Comparison of ENCODE assay signal across 21 cellular contexts in the genomic region with DNA sequence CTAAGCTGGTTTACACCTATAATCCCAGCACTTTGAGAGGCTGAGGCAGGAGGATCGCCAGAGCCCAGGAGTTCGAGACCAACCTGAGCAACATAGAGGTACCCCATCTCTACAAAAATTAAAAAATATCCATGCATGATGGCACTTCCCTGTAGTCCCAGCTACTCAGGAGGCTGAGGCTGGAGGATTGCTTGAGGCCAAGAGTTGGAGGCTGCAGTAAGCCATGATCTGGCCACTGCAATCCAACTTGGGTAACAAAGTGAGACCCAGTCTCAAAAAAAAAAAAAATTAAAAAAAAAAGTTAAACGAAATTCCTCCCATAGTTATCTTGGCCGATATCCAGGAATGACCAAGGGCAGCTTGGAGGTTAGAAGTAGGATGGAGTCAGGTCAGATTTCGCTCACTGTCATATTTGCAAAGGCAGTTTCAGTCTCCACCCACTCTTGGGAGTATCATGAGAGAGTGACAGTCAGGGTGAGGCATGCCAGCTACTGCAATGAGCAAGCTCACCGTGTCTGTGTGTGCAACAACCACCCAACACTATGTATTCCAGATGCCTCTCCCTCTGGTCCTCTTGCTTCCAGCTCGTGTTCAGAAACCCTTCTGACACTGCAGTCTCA. TPM values are rescaled to one million over a fixed set of nuclear protein-coding genes. Genes with fewer than 3 reads are reported as not detected.
A peak's percentile ranks its signal among the peaks of the same experiment; 100 is the strongest.
DNase-seq lines count a peak whose midpoint lies in the region; ATAC-seq and TF ChIP-seq lines count a peak whose summit lies in the region.
"Had no signal": no experiment of that assay in that cellular context is flagged by ENCODE, and none has a peak within 500 bp of the region (broad histone marks: within the 10 kb centered on the region; RNA-seq: fewer than 3 reads in every experiment).

No MANE protein-coding gene starts in this region.

- no peaks in the 10 kb centered on the region for H3K4me1 ChIP-seq in endodermal cell (ENCODE audit: control insufficient read depth, insufficient read depth, low read length)

- H3K4me3 Mint-ChIP-seq in endodermal cell, result no peak overlapping the region
- H3K4me3 Mint-ChIP-seq: effector memory CD8-positive, alpha-beta T cell; naive B cell; T-helper 2 cell treated with Interferon-gamma antibody and Interleukin-4, amounts not matched to agents 5 μg/mL and 100 μg/mL, for 36 hours had no signal

- H3K27me3 Mint-ChIP-seq in endodermal cell (ENCODE audit: insufficient read depth), result peaks cover 6% of the 10 kb centered on the region

- peak; percentile 20 for DNase-seq in stimulated activated CD4-positive, alpha-beta T cell treated with anti-CD3 and anti-CD28 coated beads, Interleukin-1b, Interleukin-23, amount 100 ng/mL, for 48 hours
- no peak for DNase-seq in stimulated activated CD4-positive, alpha-beta T cell treated with anti-CD3 and anti-CD28 coated beads, Interleukin-12 subunit alpha, Interleukin-12 subunit beta, amount 100 ng/mL, for 4 hours
- DNase-seq in epithelial cell of esophagus (ENCODE audit: low read depth) (peak; percentile 58), brain microvascular endothelial cell (no peak), COLO668 (lab: John Stamatoyannopoulos, UW; ENCODE audit: unreplicated experiment) (no peak), endodermal cell (no peak)
- DNase-seq: activated gamma-delta T cell treated with Interleukin-2 at 50 U/mL for 16 hours; AML-193; aorta; effector memory CD8-positive, alpha-beta T cell; GDM1; hypothalamus; kidney; naive B cell; NCI-H2081; NCI-H526; ovary had no signal

- no peak overlapping the region for H3K27ac Mint-ChIP-seq in endodermal cell
- H3K27ac Mint-ChIP-seq: effector memory CD8-positive, alpha-beta T cell; IgD-negative memory B cell; naive B cell; T-helper 2 cell treated with Interferon-gamma antibody and Interleukin-4, amounts not matched to agents 5 μg/mL and 100 μg/mL, for 36 hours had no signal

- no peaks in the 10 kb centered on the region for H3K9me3 ChIP-seq in endodermal cell (ENCODE audit: control insufficient read depth, low read length)
- H3K9me3 ChIP-seq: ovary had no signal

- TF ChIP-seq CTCF in epithelial cell of esophagus (IDR thresholded peaks at IDR 0.05; ENCODE audit: insufficient read depth, low read depth, low read length, missing control alignments) (no peak), brain microvascular endothelial cell (IDR thresholded peaks at IDR 0.05; ENCODE audit: low read depth, low read length, missing control alignments) (no peak), endodermal cell (conservative IDR thresholded peaks at IDR 0.05) (no peak)

- no peaks in the 10 kb centered on the region for H3K36me3 Mint-ChIP-seq in endodermal cell (ENCODE audit: low read depth)
- H3K36me3 Mint-ChIP-seq: IgD-negative memory B cell, naive B cell had no signal

- H3K4me3 ChIP-seq in epithelial cell of esophagus (ENCODE audit: low read length) (no peak overlapping the region), brain microvascular endothelial cell (ENCODE audit: low read depth, low read length) (no peak overlapping the region), endodermal cell (ENCODE audit: low read length) (no peak overlapping the region)
- H3K4me3 ChIP-seq: ovary had no signal

- H3K27ac ChIP-seq in brain microvascular endothelial cell (no peak overlapping the region), endodermal cell (ENCODE audit: low read depth, low read length) (no peak overlapping the region)
- H3K27ac ChIP-seq: ovary had no signal

- in situ Hi-C loops in brain microvascular endothelial cell (cut with HindIII; ENCODE audit: low pct_ligation_motif_present, low sequenced_read_pairs), result no loop called here

- H3K9me3 Mint-ChIP-seq in endodermal cell, result peaks cover 7% of the 10 kb centered on the region
- H3K9me3 Mint-ChIP-seq: effector memory CD8-positive, alpha-beta T cell; IgD-negative memory B cell; naive B cell; T-helper 2 cell treated with Interferon-gamma antibody and Interleukin-4, amounts not matched to agents 5 μg/mL and 100 μg/mL, for 36 hours had no signal

- H3K36me3 ChIP-seq in brain microvascular endothelial cell (replicated peaks) (no peaks in the 10 kb centered on the region), endodermal cell (ENCODE audit: control insufficient read depth, insufficient read depth, low read length) (no peaks in the 10 kb centered on the region)
- H3K36me3 ChIP-seq: ovary had no signal

- 88 to 90% methylated on average over 5 to 7 of the region's 7 CpGs for WGBS in endodermal cell (ENCODE audit: insufficient coverage in 1 of 2, insufficient read length in 1 of 2), 2 experiments

- H3K27me3 ChIP-seq in brain microvascular endothelial cell (replicated peaks), result no peaks in the 10 kb centered on the region
- no peaks in the 10 kb centered on the region for H3K27me3 ChIP-seq in endodermal cell (ENCODE audit: control insufficient read depth, insufficient read depth, low read length, poor library complexity, severe bottlenecking)
- H3K27me3 ChIP-seq: ovary had no signal

- no peak overlapping the region for H3K9ac ChIP-seq in endodermal cell (ENCODE audit: extremely low read depth, low read length, poor library complexity, severe bottlenecking)

- peak; percentile 59 for ATAC-seq in HG03432 (IDR thresholded peaks at IDR 0.05; ENCODE audit: unreplicated experiment)
- ATAC-seq: effector memory CD8-positive, alpha-beta T cell; sciatic nerve had no signal

- no peaks in the 10 kb centered on the region for H3K4me1 Mint-ChIP-seq in endodermal cell

RNA-seq across cellular contexts. Expression of gene ZDHHC4, which starts 6.0 kb away (rescaled TPM):
- 10 to 100 TPM; 79.1 to 85.6 TPM for total RNA-seq in endodermal cell
- 62.8 TPM for polyA plus RNA-seq in endodermal cell (2013, experiment 1 of 2)
- polyA plus RNA-seq in endodermal cell (2013, experiment 2 of 2), result 47.9 TPM

RNA-seq across cellular contexts. Expression of gene INTS15, which starts 18.6 kb away (rescaled TPM):
- 10 to 100 TPM; 34.4 to 38.0 TPM for total RNA-seq in endodermal cell
- 36.7 TPM for polyA plus RNA-seq in endodermal cell (2013, experiment 1 of 2)
- polyA plus RNA-seq in endodermal cell (2013, experiment 2 of 2), result 29.4 TPM

RNA-seq across cellular contexts. Expression of gene GRID2IP, which starts 20.0 kb away (rescaled TPM):
- total RNA-seq in endodermal cell, result 1 to 10 TPM; 2.4 to 4.9 TPM
- 0.46 TPM for polyA plus RNA-seq in endodermal cell (2013, experiment 1 of 2)
- 0.58 TPM for polyA plus RNA-seq in endodermal cell (2013, experiment 2 of 2)

RNA-seq across cellular contexts. Expression of gene ZNF853, which starts 44.1 kb away (rescaled TPM):
- 10 to 100 TPM; 14.2 to 17.2 TPM for total RNA-seq in endodermal cell
- polyA plus RNA-seq in endodermal cell (2013, experiment 1 of 2), result 11.1 TPM
- polyA plus RNA-seq in endodermal cell (2013, experiment 2 of 2), result 10.6 TPM

Comparison
In these comparisons a context has a peak if more than half of its experiments do, and no peak if none do; other contexts are left out.
1. DNase-seq: peak in stimulated activated CD4-positive, alpha-beta T cell treated with anti-CD3 and anti-CD28 coated beads, Interleukin-1b, Interleukin-23, amount 100 ng/mL, for 48 hours (single experiment) and epithelial cell of esophagus (single experiment); none in stimulated activated CD4-positive, alpha-beta T cell treated with anti-CD3 and anti-CD28 coated beads, Interleukin-12 subunit alpha, Interleukin-12 subunit beta, amount 100 ng/mL, for 4 hours (single experiment), brain microvascular endothelial cell (single experiment), COLO668 (single experiment) and endodermal cell (single experiment).